Comparison of ENCODE assay signal across 8 cellular contexts in genomic region chr19:1672038-1672768, GRCh38. TPM values are rescaled to one million over a fixed set of nuclear protein-coding genes. Genes with fewer than 3 reads are reported as not detected.
DNase-seq lines count a peak whose midpoint lies in the region; ATAC-seq, FAIRE-seq and TF ChIP-seq lines count a peak whose summit lies in the region.

No MANE protein-coding gene starts in this region.

- H3K36me3 Mint-ChIP-seq in T-cell, result no peaks in the 10 kb centered on the region

- H3K27ac ChIP-seq in A549, result peak overlapping the region; percentile 74 to 91
- no peak overlapping the region for H3K27ac ChIP-seq in iPS-18a (ENCODE audit: low read length)

- CTCF ChIA-PET in A549 (lab: Yijun Ruan, JAX) (interaction anchor here (0.5 to 5.8 kb wide), 69 partner anchors 9 to 1236 kb away, joined by 3 to 146 read pairs (median 5); partner anchors contain the start of genes ATP8B3, PCSK4 and UQCR11), T-cell (lab: Charles Lee) (interaction anchor here (0.6 to 1.1 kb wide), 7 partner anchors 64 to 992 kb away, joined by 3 to 6 read pairs (median 4); partner anchors contain the start of gene UQCR11 (in 1 of the 2))

- peak in 1 of 2 experiments; percentile 31 for DNase-seq in A549 (ENCODE audit: low read depth in 1 of 2, low spot score in 1 of 2)
- DNase-seq in GM19238 (ENCODE audit: insufficient read length, low spot score), result peak; percentile 53
- DNase-seq in T-cell, result peak in 26 of 34 experiments; percentile 8 to 62 (median 46)
- DNase-seq in astrocyte of the spinal cord (ENCODE audit: low read depth, low spot score), result no peak
- peak in 2 of 3 experiments; percentile 37 to 57 for DNase-seq in stimulated activated CD4-positive, alpha-beta T cell treated with anti-CD3 and anti-CD28 coated beads, TNF-alpha, amount 100 ng/mL, for 24 hours (ENCODE audit: low read depth in 3 of 3)
- no peak for DNase-seq in COR-L47 (lab: John Stamatoyannopoulos, UW)

- POLR2A ChIA-PET in A549 (lab: Yijun Ruan, JAX), result interaction anchor here (1.0 kb wide), 2 partner anchors 66 to 79 kb away, joined by 3 read pairs; partner anchors contain the start of gene MBD3
- POLR2A ChIA-PET in T-cell (lab: Charles Lee), result no interaction called here

- TF ChIP-seq EP300 in A549 (IDR thresholded peaks at IDR 0.05), result no peak

- ATAC-seq in A549 (peak; percentile 63 to 74; a peak in 4 of 6 replicates), T-cell (replicated peaks in 1 of 4) (peak; percentile 62 to 74 (median 72)), GM18517 (IDR thresholded peaks at IDR 0.05; ENCODE audit: unreplicated experiment) (no peak)

- peak overlapping the region; percentile 100 for H3K4me2 ChIP-seq in A549

- H3K9ac ChIP-seq in iPS-18a (ENCODE audit: low read length), result no peak overlapping the region

- FAIRE-seq in A549 (lab: Jason Lieb, UNC), result no peak

- in situ Hi-C loops in astrocyte of the spinal cord (cut with HindIII; ENCODE audit: low sequenced_read_pairs), result no loop called here

- TF ChIP-seq RAD21 in A549 (conservative IDR thresholded peaks at IDR 0.05 in 1 of 2, IDR thresholded peaks at IDR 0.05 in 1 of 2), result peak; percentile 80 to 96

- H3K9me3 ChIP-seq in A549 (no peaks in the 10 kb centered on the region), iPS-18a (ENCODE audit: control insufficient read depth, low read depth, low read length) (no peaks in the 10 kb centered on the region)

- WGBS in A549 (ENCODE audit: missing lambda C conversion rate), result 7% methylated on average over 27 of the region's 57 CpGs

- peaks cover 9% of the 10 kb centered on the region; the same call in 1 of the 3 replicates for H3K4me1 ChIP-seq in A549
- H3K4me1 ChIP-seq in iPS-18a (ENCODE audit: control insufficient read depth, low read depth, low read length), result peaks cover 4% of the 10 kb centered on the region

- H3K4me3 ChIP-seq in A549 (peak overlapping the region; percentile 49), astrocyte of the spinal cord (ENCODE audit: low read depth, low read length) (no peak overlapping the region), iPS-18a (ENCODE audit: low read length) (peak overlapping the region; percentile 21)

- H3K9me3 Mint-ChIP-seq in T-cell, result no peaks in the 10 kb centered on the region

- H3K27ac Mint-ChIP-seq in T-cell, result no peak overlapping the region

- peaks cover 53 to 63% of the 10 kb centered on the region in 2 donors for H3K27me3 Mint-ChIP-seq in T-cell

- H3K4me3 Mint-ChIP-seq in T-cell, result no peak overlapping the region

- H3K27me3 ChIP-seq in iPS-18a (ENCODE audit: control insufficient read depth, insufficient read depth, low read length), result peaks cover 96% of the 10 kb centered on the region

- no peak for TF ChIP-seq POLR2A in A549 (IDR thresholded peaks at IDR 0.05; ENCODE audit: low read length)

- no peaks in the 10 kb centered on the region for H3K36me3 ChIP-seq in iPS-18a (ENCODE audit: control insufficient read depth, low read depth, low read length)

- TF ChIP-seq CTCF in A549 (IDR thresholded peaks at IDR 0.05) (peak; percentile 79), astrocyte of the spinal cord (IDR thresholded peaks at IDR 0.05; ENCODE audit: low read depth, low read length) (peak; percentile 81)

- H3K4me1 Mint-ChIP-seq in T-cell, result peaks cover 14 to 20% (median 20%) of the 10 kb centered on the region in 3 donors

TF ChIP-seq in A549, 52 proteins besides CTCF, POLR2A, EP300 and RAD21:
- peak; percentile 90; the same call in 1 of the 2 replicates for TF ChIP-seq MYC (IDR thresholded peaks at IDR 0.05; ENCODE audit: borderline replicate concordance, low read length)
- TF ChIP-seq TFCP2L1 (CRISPR knock-in tag; IDR thresholded peaks at IDR 0.05), result no peak
- TF ChIP-seq CBX2 (IDR thresholded peaks at IDR 0.05; ENCODE audit: borderline replicate concordance, low read depth), result no peak
- TF ChIP-seq E2F6 (IDR thresholded peaks at IDR 0.05; ENCODE audit: borderline replicate concordance, low read depth), result peak; percentile 89
- TF ChIP-seq USF2 (IDR thresholded peaks at IDR 0.05), result 0 out of 2 replicates have a peak, but pooled peaks have one; percentile 17
- TF ChIP-seq SMC3 (IDR thresholded peaks at IDR 0.05), result peak; percentile 96
- peak; percentile 54; the same call in 1 of the 2 replicates for TF ChIP-seq KDM5A (IDR thresholded peaks at IDR 0.05)
- TF ChIP-seq EHF (CRISPR knock-in tag; IDR thresholded peaks at IDR 0.05), result no peak
- TF ChIP-seq BHLHE40 (IDR thresholded peaks at IDR 0.05; ENCODE audit: low read depth, low read length), result peak; percentile 50
- no peak for TF ChIP-seq CHD4 (IDR thresholded peaks at IDR 0.05; ENCODE audit: borderline replicate concordance)
- TF ChIP-seq NR3C1 (IDR thresholded peaks at IDR 0.05), result no peak
- peak; percentile 94 for TF ChIP-seq MAX (IDR thresholded peaks at IDR 0.05)
- TF ChIP-seq HMGXB4 (CRISPR knock-in tag; IDR thresholded peaks at IDR 0.05; ENCODE audit: borderline replicate concordance), result peak; percentile 16; the same call in 1 of the 2 replicates
- TF ChIP-seq KDM1A (IDR thresholded peaks at IDR 0.05; ENCODE audit: low read depth), result no peak
- TF ChIP-seq HDAC2 (IDR thresholded peaks at IDR 0.05), result no peak
- no peak for TF ChIP-seq SREBF2 (IDR thresholded peaks at IDR 0.05)
- no peak for TF ChIP-seq ZC3H11A (IDR thresholded peaks at IDR 0.05)
- peak; percentile 94 for TF ChIP-seq NPAS2 (CRISPR knock-in tag; IDR thresholded peaks at IDR 0.05; ENCODE audit: borderline replicate concordance)
- TF ChIP-seq CEBPB (IDR thresholded peaks at IDR 0.05), result no peak

RNA-seq across cellular contexts. Expression of gene TCF3, which starts 19.8 kb away (rescaled TPM):
- polyA plus RNA-seq in A549 (2011; rRNA removed) (21.3 and 25.6 TPM in 2 replicates), A549 (2017; fragmentation: RNase III; extraction: RNeasy Plus Mini Kit Qiagen cat#74134 plus additional on column Dnase treatment) (49.5 to 55.9 TPM (median 52.6 TPM) in 3 replicates)
- 69.3 and 115 TPM in 2 replicates for polyA plus RNA-seq in A549 (2012; cell fraction: cytosol; rRNA removed)
- polyA plus RNA-seq in A549 (2012; cell fraction: nucleus; rRNA removed), result 120 and 225 TPM in 2 replicates
- polyA minus RNA-seq in A549 (2011; rRNA and poly(A)+ RNA removed), result 10.7 and 18.9 TPM in 2 replicates
- total RNA-seq in T-cell, result 100 to 1,000 TPM in 2 of 5 donors, 10 to 100 TPM in 3; 63.3 to 107 (median 94.6) TPM

Comparison
In these comparisons a context has a peak if more than half of its experiments do, and no peak if none do; other contexts are left out.
1. DNase-seq: peak in GM19238 (single experiment), T-cell (26 of 34) and stimulated activated CD4-positive, alpha-beta T cell treated with anti-CD3 and anti-CD28 coated beads, TNF-alpha, amount 100 ng/mL, for 24 hours (2 of 3); none in astrocyte of the spinal cord (single experiment) and COR-L47 (single experiment).